ENCODE assay signal across 8 cellular contexts in the genomic region with DNA sequence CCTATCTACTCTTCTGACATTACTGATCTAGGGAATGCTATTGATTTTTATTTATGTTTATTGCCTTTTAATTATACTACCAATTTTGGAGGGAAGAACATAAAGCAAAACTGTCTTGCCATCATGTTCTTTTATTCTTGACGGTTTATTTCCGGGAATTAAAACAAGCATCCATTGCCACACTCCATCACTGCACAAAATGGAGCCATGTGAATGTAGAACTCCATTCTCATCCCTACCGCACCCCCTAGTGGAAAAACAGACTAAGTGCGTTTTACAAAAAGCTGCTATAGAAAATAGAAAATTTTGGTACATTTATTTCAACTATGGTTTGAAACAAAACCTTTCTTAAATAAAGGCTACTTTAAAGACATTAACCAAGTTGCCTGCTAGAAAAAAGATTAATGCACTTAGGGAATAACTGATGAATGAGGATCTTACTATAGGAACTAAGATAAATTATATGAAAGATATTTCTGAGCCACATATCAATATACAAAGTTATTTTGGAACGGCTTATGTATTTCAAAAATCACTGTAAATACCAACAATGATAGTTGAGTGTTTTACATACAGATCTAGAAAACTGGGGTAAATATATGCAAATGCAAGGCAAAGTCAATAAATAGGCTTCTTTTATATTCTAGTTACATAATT. TPM values are rescaled to one million over a fixed set of nuclear protein-coding genes. Genes with fewer than 3 reads are reported as not detected.
DNase-seq lines count a peak whose midpoint lies in the region; ATAC-seq and TF ChIP-seq lines count a peak whose summit lies in the region.

No MANE protein-coding gene starts in this region.

- no peak overlapping the region for H3K27ac Mint-ChIP-seq in activated T-cell treated with anti-CD3 and anti-CD28 coated beads, Interleukin-2, amount 50 U/mL, for 72 hours
- H3K27ac Mint-ChIP-seq in activated T-cell treated with anti-CD3 and anti-CD28 coated beads, Interleukin-2, amount 50 U/mL, for 24 hours: no peak overlapping the region
- H3K27ac Mint-ChIP-seq in effector memory CD8-positive, alpha-beta T cell: no peak overlapping the region
- no peak overlapping the region for H3K27ac Mint-ChIP-seq in mesothelial cell of epicardium

- H3K4me3 Mint-ChIP-seq in activated T-cell treated with anti-CD3 and anti-CD28 coated beads, Interleukin-2, amount 50 U/mL, for 72 hours: no peak overlapping the region
- H3K4me3 Mint-ChIP-seq in activated T-cell treated with anti-CD3 and anti-CD28 coated beads, Interleukin-2, amount 50 U/mL, for 24 hours: no peak overlapping the region
- no peak overlapping the region for H3K4me3 Mint-ChIP-seq in effector memory CD8-positive, alpha-beta T cell
- H3K4me3 Mint-ChIP-seq in mesothelial cell of epicardium: no peak overlapping the region

- peaks cover 0 to 3% (median 0%) of the 10 kb centered on the region in 3 donors for H3K36me3 ChIP-seq in Peyer's patch

- no peaks in the 10 kb centered on the region for H3K4me1 Mint-ChIP-seq in activated T-cell treated with anti-CD3 and anti-CD28 coated beads, Interleukin-2, amount 50 U/mL, for 72 hours (ENCODE audit: low read depth)
- peaks cover 16% of the 10 kb centered on the region for H3K4me1 Mint-ChIP-seq in activated T-cell treated with anti-CD3 and anti-CD28 coated beads, Interleukin-2, amount 50 U/mL, for 24 hours (ENCODE audit: low read depth)
- H3K4me1 Mint-ChIP-seq in effector memory CD8-positive, alpha-beta T cell (ENCODE audit: low read depth in 2 of 2): no peaks in the 10 kb centered on the region
- no peaks in the 10 kb centered on the region for H3K4me1 Mint-ChIP-seq in mesothelial cell of epicardium

- no peak for TF ChIP-seq POLR2A in Peyer's patch (IDR thresholded peaks at IDR 0.05)

- TF ChIP-seq CTCF in Peyer's patch (IDR thresholded peaks at IDR 0.05): peak; percentile 30 to 85 (median 78)
- peak; percentile 89 for TF ChIP-seq CTCF in mesothelial cell of epicardium (IDR thresholded peaks at IDR 0.05; ENCODE audit: unreplicated experiment)

- no peaks in the 10 kb centered on the region for H3K4me1 ChIP-seq in Peyer's patch

- peak; percentile 25 to 37 for DNase-seq in activated T-cell treated with anti-CD3 and anti-CD28 coated beads, Interleukin-2, amount 50 U/mL, for 72 hours
- DNase-seq in activated T-cell treated with anti-CD3 and anti-CD28 coated beads, Interleukin-2, amount 50 U/mL, for 24 hours: no peak
- DNase-seq in HCEC 1CT (peak; percentile 50), LoVo (ENCODE audit: low spot score) (peak; percentile 61), Peyer's patch (peak in 1 of 3 donors; percentile 54), mesothelial cell of epicardium (ENCODE audit: low spot score in 2 of 2, unreplicated experiment in 2 of 2) (no peak)
- peak in 2 of 3 experiments; percentile 12 to 19 for DNase-seq in effector memory CD8-positive, alpha-beta T cell
- no peak for DNase-seq in stimulated activated CD4-positive, alpha-beta T cell treated with anti-CD3 and anti-CD28 coated beads, Interleukin-12 subunit alpha, Interleukin-12 subunit beta, amount 100 ng/mL, for 4 hours

- peaks cover 6 to 26% of the 10 kb centered on the region in 2 donors for H3K36me3 Mint-ChIP-seq in activated T-cell treated with anti-CD3 and anti-CD28 coated beads, Interleukin-2, amount 50 U/mL, for 72 hours (ENCODE audit: insufficient read depth in 2 of 2)
- H3K36me3 Mint-ChIP-seq in activated T-cell treated with anti-CD3 and anti-CD28 coated beads, Interleukin-2, amount 50 U/mL, for 24 hours (ENCODE audit: low read depth): peaks cover 30% of the 10 kb centered on the region
- H3K36me3 Mint-ChIP-seq in effector memory CD8-positive, alpha-beta T cell (ENCODE audit: insufficient read depth): peaks cover 8% of the 10 kb centered on the region
- H3K36me3 Mint-ChIP-seq in mesothelial cell of epicardium: peaks cover 9% of the 10 kb centered on the region

- no peak overlapping the region for H3K27ac ChIP-seq in Peyer's patch

- no peaks in the 10 kb centered on the region for H3K27me3 ChIP-seq in Peyer's patch

- no peak for ATAC-seq in activated T-cell treated with anti-CD3 and anti-CD28 coated beads, Interleukin-2, amount 50 U/mL, for 72 hours (replicated peaks in 1 of 2)
- ATAC-seq in effector memory CD8-positive, alpha-beta T cell (replicated peaks): peak; percentile 67

- H3K9me3 ChIP-seq in Peyer's patch: no peaks in the 10 kb centered on the region

- H3K27me3 Mint-ChIP-seq in activated T-cell treated with anti-CD3 and anti-CD28 coated beads, Interleukin-2, amount 50 U/mL, for 72 hours (ENCODE audit: low read depth): no peaks in the 10 kb centered on the region
- no peaks in the 10 kb centered on the region for H3K27me3 Mint-ChIP-seq in activated T-cell treated with anti-CD3 and anti-CD28 coated beads, Interleukin-2, amount 50 U/mL, for 24 hours
- H3K27me3 Mint-ChIP-seq in effector memory CD8-positive, alpha-beta T cell: no peaks in the 10 kb centered on the region
- H3K27me3 Mint-ChIP-seq in mesothelial cell of epicardium (ENCODE audit: low read depth): no peaks in the 10 kb centered on the region

- no peak overlapping the region for H3K4me3 ChIP-seq in Peyer's patch

- no peaks in the 10 kb centered on the region for H3K9me3 Mint-ChIP-seq in activated T-cell treated with anti-CD3 and anti-CD28 coated beads, Interleukin-2, amount 50 U/mL, for 72 hours
- H3K9me3 Mint-ChIP-seq in activated T-cell treated with anti-CD3 and anti-CD28 coated beads, Interleukin-2, amount 50 U/mL, for 24 hours: no peaks in the 10 kb centered on the region
- no peaks in the 10 kb centered on the region for H3K9me3 Mint-ChIP-seq in effector memory CD8-positive, alpha-beta T cell
- H3K9me3 Mint-ChIP-seq in mesothelial cell of epicardium: no peaks in the 10 kb centered on the region

RNA-seq across cellular contexts. Expression of a gene that starts 26.6 kb away (rescaled TPM):
- total RNA-seq in activated T-cell treated with anti-CD3 and anti-CD28 coated beads, Interleukin-2, amount 50 U/mL, for 72 hours: 10 to 100 TPM; 58.7 to 63.8 TPM
- total RNA-seq in Peyer's patch (10 to 100 TPM in 2 of 4 donors, 1 to 10 TPM in 2; 6.0 to 19.8 (median 10.0) TPM), mesothelial cell of epicardium (20.3 to 21.2 TPM (median 20.8 TPM) in 3 replicates)

Comparison
In these comparisons a context has a peak if more than half of its experiments do, and no peak if none do; other contexts are left out.
1. DNase-seq: peak in activated T-cell treated with anti-CD3 and anti-CD28 coated beads, Interleukin-2, amount 50 U/mL, for 72 hours (2 of 2), HCEC 1CT (single experiment), LoVo (single experiment) and effector memory CD8-positive, alpha-beta T cell (2 of 3); none in activated T-cell treated with anti-CD3 and anti-CD28 coated beads, Interleukin-2, amount 50 U/mL, for 24 hours (single experiment), mesothelial cell of epicardium (0 of 2) and stimulated activated CD4-positive, alpha-beta T cell treated with anti-CD3 and anti-CD28 coated beads, Interleukin-12 subunit alpha, Interleukin-12 subunit beta, amount 100 ng/mL, for 4 hours (single experiment).